ENCODE assay signal across 8 cellular contexts in the genomic region with DNA sequence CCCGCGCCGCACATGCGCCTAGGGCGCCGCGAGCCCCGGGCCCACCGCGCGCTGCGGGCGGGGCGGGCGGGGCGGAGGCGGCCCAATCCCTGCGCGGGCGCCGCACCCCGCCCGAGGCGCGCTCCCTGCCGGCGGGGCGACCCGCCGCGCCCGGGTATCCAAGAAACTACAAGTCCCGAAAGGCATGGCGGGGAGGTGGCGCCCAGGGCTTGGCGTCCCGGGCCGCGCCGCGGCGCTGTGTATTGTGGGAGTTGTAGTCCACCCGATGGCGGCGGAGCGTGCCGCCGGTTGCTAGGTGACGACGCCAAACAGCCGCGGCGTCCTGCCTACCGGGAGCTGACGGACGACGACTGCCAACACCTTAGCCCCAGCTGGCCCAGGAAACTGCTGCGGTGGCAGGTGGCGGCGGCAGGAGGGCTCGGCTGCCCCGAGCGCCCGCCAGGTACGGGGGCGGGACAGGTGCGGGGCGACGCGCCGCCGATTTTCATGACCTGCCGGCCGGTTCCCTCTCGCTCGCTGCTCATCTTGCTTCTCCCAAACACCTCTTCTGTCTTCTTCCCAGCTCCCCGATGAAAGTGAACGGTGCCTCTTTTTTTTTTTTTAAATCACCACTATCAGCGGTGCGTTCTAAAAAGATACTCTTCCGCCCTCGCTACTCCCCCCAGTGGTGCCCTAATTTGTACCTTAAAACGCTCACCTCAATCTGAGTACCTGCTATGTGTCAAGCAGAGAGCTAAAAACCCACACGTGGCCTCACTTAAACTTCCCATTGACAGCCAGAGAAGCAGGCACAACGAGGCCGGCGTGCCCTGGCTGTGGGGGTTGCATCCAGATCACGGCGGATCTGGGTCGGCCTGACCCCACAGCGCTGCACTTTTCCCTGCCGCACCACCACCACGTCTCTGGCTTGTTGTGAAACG. TPM values are rescaled to one million over a fixed set of nuclear protein-coding genes. Genes with fewer than 3 reads are reported as not detected.
DNase-seq lines count a peak whose midpoint lies in the region; ATAC-seq and TF ChIP-seq lines count a peak whose summit lies in the region.

A gene (plus strand): TSS at position 304 of the 920 bp plus-strand sequence.

- peak; percentile 94 for DNase-seq in NCI-H526 treated with DMSO at 0.1 percent for 48 hours (lab: John Stamatoyannopoulos, UW)
- peak; percentile 98 for DNase-seq in activated CD4-positive, alpha-beta T cell treated with anti-CD3 and anti-CD28 coated beads, Interleukin-2, amount 10 ng/mL, durations not matched to agents 7 days and 5 days
- DNase-seq in dedifferentiated amniotic fluid mesenchymal stem cell (ENCODE audit: extremely low spot score): peak; percentile 92
- peak; percentile 98 to 99 for DNase-seq in left lung
- DNase-seq in stimulated activated CD4-positive, alpha-beta T cell treated with anti-CD3 and anti-CD28 coated beads, Interleukin-2, amount 100 ng/mL, for 24 hours: peak; percentile 98 to 99

- POLR2A ChIA-PET in activated CD4-positive, alpha-beta T cell treated with anti-CD3 and anti-CD28 coated beads, Interleukin-2, amount 10 ng/mL, durations not matched to agents 7 days and 5 days (lab: Charles Lee): no interaction called here

- H3K4me1 ChIP-seq in BLaER1 (peaks cover 55% of the 10 kb centered on the region), left lung (peaks cover 10 to 34% of the 10 kb centered on the region in 2 donors)

- CTCF ChIA-PET in activated CD4-positive, alpha-beta T cell treated with anti-CD3 and anti-CD28 coated beads, Interleukin-2, amount 10 ng/mL, durations not matched to agents 7 days and 5 days (lab: Charles Lee): interaction anchor here (0.6 to 1.7 kb wide), 14 partner anchors 9 to 1020 kb away, joined by 3 to 5 read pairs (median 3); a partner anchor contains a TSS

- peak within 1 kb of the TSS; percentile 86 for H3K27ac Mint-ChIP-seq in activated CD4-positive, alpha-beta T cell treated with anti-CD3 and anti-CD28 coated beads, Interleukin-2, amount 10 ng/mL, durations not matched to agents 7 days and 5 days

- peaks cover 52% of the 10 kb centered on the region for H3K27me3 Mint-ChIP-seq in activated CD4-positive, alpha-beta T cell treated with anti-CD3 and anti-CD28 coated beads, Interleukin-2, amount 10 ng/mL, durations not matched to agents 7 days and 5 days

- H4K20me1 ChIP-seq in BLaER1: peaks cover 46% of the 10 kb centered on the region

- no peaks in the 10 kb centered on the region for H3K9me3 ChIP-seq in BLaER1
- no peaks in the 10 kb centered on the region for H3K9me3 ChIP-seq in left lung

- H3K4me1 Mint-ChIP-seq in activated CD4-positive, alpha-beta T cell treated with anti-CD3 and anti-CD28 coated beads, Interleukin-2, amount 10 ng/mL, durations not matched to agents 7 days and 5 days: peaks cover 42% of the 10 kb centered on the region

- H3K9ac ChIP-seq in BLaER1: no peak within 1 kb of the TSS

- TF ChIP-seq CTCF in left lung (IDR thresholded peaks at IDR 0.05): peak in 1 of 2 donors; percentile 8

- intact Hi-C loops in left lung (cut with DNase I): no loop called here

- ATAC-seq in GM19351 (IDR thresholded peaks at IDR 0.05; ENCODE audit: unreplicated experiment): peak; percentile 89
- peak; percentile 85 for ATAC-seq in HG03469 (IDR thresholded peaks at IDR 0.05; ENCODE audit: unreplicated experiment)
- ATAC-seq in left lung: peak; percentile 96

- peaks cover 83% of the 10 kb centered on the region for H3K27me3 ChIP-seq in BLaER1
- H3K27me3 ChIP-seq in left lung: peaks cover 15 to 75% of the 10 kb centered on the region in 2 donors

- H3K36me3 ChIP-seq in BLaER1: no peaks in the 10 kb centered on the region
- no peaks in the 10 kb centered on the region for H3K36me3 ChIP-seq in left lung

- peak within 1 kb of the TSS; percentile 85 for H3K4me3 Mint-ChIP-seq in activated CD4-positive, alpha-beta T cell treated with anti-CD3 and anti-CD28 coated beads, Interleukin-2, amount 10 ng/mL, durations not matched to agents 7 days and 5 days

- H3K27ac ChIP-seq in BLaER1 (no peak within 1 kb of the TSS), left lung (peak within 1 kb of the TSS; percentile 3 to 72)

- H3K36me3 Mint-ChIP-seq in activated CD4-positive, alpha-beta T cell treated with anti-CD3 and anti-CD28 coated beads, Interleukin-2, amount 10 ng/mL, durations not matched to agents 7 days and 5 days (ENCODE audit: low read depth): no peaks in the 10 kb centered on the region

- H3K4me3 ChIP-seq in BLaER1 (peak within 1 kb of the TSS; percentile 70), left lung (peak within 1 kb of the TSS; percentile 43 to 59)

- peak within 1 kb of the TSS; percentile 92 for H3K4me2 ChIP-seq in BLaER1

- no peaks in the 10 kb centered on the region for H3K9me3 Mint-ChIP-seq in activated CD4-positive, alpha-beta T cell treated with anti-CD3 and anti-CD28 coated beads, Interleukin-2, amount 10 ng/mL, durations not matched to agents 7 days and 5 days

RNA-seq across cellular contexts. Expression of the gene that starts here (rescaled TPM):
- not detected for total RNA-seq in activated CD4-positive, alpha-beta T cell treated with anti-CD3 and anti-CD28 coated beads, Interleukin-2, amount 10 ng/mL, durations not matched to agents 7 days and 5 days
- total RNA-seq in left lung: 1 to 10 TPM; 1.3 to 2.6 TPM

Comparison
In these comparisons a context has a peak if more than half of its experiments do, and no peak if none do; other contexts are left out.
1. Peak in DNase-seq in activated CD4-positive, alpha-beta T cell treated with anti-CD3 and anti-CD28 coated beads, Interleukin-2, amount 10 ng/mL, durations not matched to agents 7 days and 5 days; RNA of the gene not detected or under 1 TPM.